ENCODE assay signal across 9 cellular contexts in genomic region chr3:3984053-3984452, GRCh38.
"Had no signal": no experiment of that assay in that cellular context is flagged by ENCODE, and none has a peak within 500 bp of the region (broad histone marks: within the 10 kb centered on the region; RNA-seq: fewer than 3 reads in every experiment).

No MANE protein-coding gene starts in this region.

- H3K4me3 ChIP-seq: GM23338, HAP-1, K562 had no signal

- H3K9me3 ChIP-seq: HAP-1 had no signal

- ATAC-seq: GM23338, HCT116, K562 had no signal

- DNase-seq: HFFc6, IMR-90 had no signal

- FAIRE-seq: H1, H54, HTR-8/SVneo, K562 had no signal

- H3K4me1 ChIP-seq: HAP-1 had no signal

- H3K36me3 ChIP-seq: HAP-1 had no signal
